10 cellular contexts compared by ENCODE assay signal in the genomic region with DNA sequence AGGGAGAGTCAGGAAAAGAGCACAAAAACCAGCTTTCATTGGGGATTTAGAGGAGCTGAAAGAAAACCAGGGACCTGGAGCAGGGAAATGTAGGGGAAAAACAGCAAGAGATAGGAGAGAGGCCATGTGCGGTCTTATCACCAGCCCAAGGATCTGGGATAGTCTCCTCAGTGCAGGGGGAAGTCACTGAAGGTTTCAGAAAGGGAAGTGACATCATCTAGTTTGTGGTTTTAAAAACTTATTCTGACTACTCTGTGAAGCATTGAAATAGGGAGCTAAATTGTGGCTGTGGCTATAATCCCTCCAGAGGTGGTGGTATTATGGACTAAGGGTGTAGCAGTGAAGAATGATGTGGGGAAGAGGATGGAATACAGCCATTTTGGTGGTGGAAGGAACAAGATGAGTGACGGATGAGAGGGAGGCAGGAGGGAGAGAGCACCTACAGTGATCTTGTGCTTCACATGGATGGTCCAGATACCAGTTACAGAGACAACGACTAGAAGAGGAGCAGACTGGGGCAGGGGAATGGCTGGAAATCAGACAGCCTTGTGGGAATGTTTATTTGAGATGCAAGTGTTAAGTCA.
A peak's percentile ranks its signal among the peaks of the same experiment; 100 is the strongest.
DNase-seq lines count a peak whose midpoint lies in the region; TF ChIP-seq lines count a peak whose summit lies in the region.
"Had no signal": no experiment of that assay in that cellular context is flagged by ENCODE, and none has a peak within 500 bp of the region (broad histone marks: within the 10 kb centered on the region; RNA-seq: fewer than 3 reads in every experiment).

No MANE protein-coding gene starts in this region.

- 58 to 75% (median 64%) methylated on average over 3 of the region's 3 CpGs for WGBS in stomach, 5 donors

- peaks cover 0 to 3% (median 0%) of the 10 kb centered on the region in 3 donors for H3K27me3 Mint-ChIP-seq in CD14-positive monocyte (ENCODE audit: low read depth in 3 of 3)

- H3K27ac ChIP-seq in stomach: no peak overlapping the region

- peak overlapping the region in 1 of 2 donors; percentile 21 for H3K4me3 Mint-ChIP-seq in CD14-positive monocyte

- no peaks in the 10 kb centered on the region for H3K9me3 ChIP-seq in stomach

- peaks cover 0 to 7% (median 0%) of the 10 kb centered on the region in 4 donors for H3K36me3 ChIP-seq in stomach

- peaks cover 20 to 42% (median 31%) of the 10 kb centered on the region in 4 donors for H3K4me1 ChIP-seq in stomach

- peaks cover 28 to 36% of the 10 kb centered on the region in 2 donors for H3K36me3 Mint-ChIP-seq in CD14-positive monocyte

- no peaks in the 10 kb centered on the region for H3K27me3 ChIP-seq in stomach

- no peak for TF ChIP-seq EP300 in stomach (IDR thresholded peaks at IDR 0.05)

- TF ChIP-seq CTCF in CD14-positive monocyte (IDR thresholded peaks at IDR 0.05) (no peak), GM20000 (IDR thresholded peaks at IDR 0.05; ENCODE audit: extremely low read depth, missing control alignments) (no peak), fibroblast of mammary gland (conservative IDR thresholded peaks at IDR 0.05; ENCODE audit: control insufficient read depth, insufficient read depth, low read depth, low read length) (no peak), stomach (IDR thresholded peaks at IDR 0.05) (no peak)

- intact Hi-C loops in CD14-positive monocyte (cut with micrococcal nuclease): loop anchor here (10.0 kb wide), 1 partner anchor 469 kb away; no protein-coding TSS in a partner anchor
- intact Hi-C loops in stomach (cut with DNase I; ENCODE audit: low total_unique reads): loop anchor here (10.0 kb wide), 2 partner anchors 51 to 379 kb away; no protein-coding TSS in a partner anchor

- no peaks in the 10 kb centered on the region for H3K9me3 Mint-ChIP-seq in CD14-positive monocyte

- H3K4me1 Mint-ChIP-seq in CD14-positive monocyte: peaks cover 20% of the 10 kb centered on the region

- H3K27ac Mint-ChIP-seq in CD14-positive monocyte: peak overlapping the region in 5 of 7 donors; percentile 6 to 67 (median 21)

- DNase-seq in CD14-positive monocyte (ENCODE audit: low spot score): no peak
- DNase-seq in GM20000 (ENCODE audit: low spot score): peak; percentile 43
- DNase-seq in SIG-M5 (lab: John Stamatoyannopoulos, UW): peak; percentile 49
- DNase-seq in fibroblast of mammary gland (ENCODE audit: low read depth): peak; percentile 40
- DNase-seq in HuH-7 (ENCODE audit: low spot score): no peak
- no peak for DNase-seq in NCI-H1930 (lab: John Stamatoyannopoulos, UW)
- no peak for DNase-seq in DMS79 treated with DMSO at 0.1 percent for 48 hours (lab: John Stamatoyannopoulos, UW)
- DNase-seq in stomach: no peak
- DNase-seq: left colon, NCI-H1048 had no signal

- H3K4me3 ChIP-seq in fibroblast of mammary gland (ENCODE audit: control insufficient read depth, low read depth, low read length): no peak overlapping the region
- H3K4me3 ChIP-seq in stomach: no peak overlapping the region

- no peak for TF ChIP-seq POLR2A in stomach (IDR thresholded peaks at IDR 0.05)

Comparison
In these comparisons a context has a peak if more than half of its experiments do, and no peak if none do; other contexts are left out.
1. DNase-seq: peak in GM20000 (single experiment), SIG-M5 (single experiment) and fibroblast of mammary gland (single experiment); none in CD14-positive monocyte (single experiment), HuH-7 (single experiment), NCI-H1930 (0 of 2), DMS79 treated with DMSO at 0.1 percent for 48 hours (single experiment) and stomach (single experiment).